In the genomic region with DNA sequence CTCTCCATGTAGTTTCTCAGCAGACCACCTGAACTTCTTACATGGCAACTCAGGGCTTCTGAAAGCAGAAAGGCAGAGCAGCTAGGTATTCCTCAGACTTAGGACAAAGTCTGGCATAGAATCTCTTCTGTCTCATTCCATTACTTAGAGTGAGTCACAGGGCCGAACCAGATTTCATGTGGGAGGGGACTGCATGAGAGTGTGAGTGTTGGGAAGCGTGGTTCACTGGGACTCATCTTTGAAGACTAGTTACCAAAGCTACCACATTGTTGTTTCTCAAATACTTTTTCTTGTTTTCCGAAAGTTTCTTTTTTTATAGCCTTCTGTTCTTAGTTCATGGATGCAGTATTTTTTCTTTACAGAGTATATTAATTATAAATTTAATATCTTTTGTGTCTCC, we compare ENCODE assay signal across 17 cellular contexts. TPM values are rescaled to one million over a fixed set of nuclear protein-coding genes. Genes with fewer than 3 reads are reported as not detected.
DNase-seq lines count a peak whose midpoint lies in the region; ATAC-seq, FAIRE-seq and TF ChIP-seq lines count a peak whose summit lies in the region.
"Had no signal": no experiment of that assay in that cellular context is flagged by ENCODE, and none has a peak within 500 bp of the region (broad histone marks: within the 10 kb centered on the region; RNA-seq: fewer than 3 reads in every experiment).

No MANE protein-coding gene starts in this region.

- peak; percentile 91 for FAIRE-seq in bronchial epithelial cell (lab: Jason Lieb, UNC)
- FAIRE-seq: GM12891 had no signal

- no peaks in the 10 kb centered on the region for H3K36me3 Mint-ChIP-seq in T-helper 2 cell treated with Interferon-gamma antibody and Interleukin-4, amounts not matched to agents 5 μg/mL and 100 μg/mL, for 36 hours (ENCODE audit: low read depth)
- H3K36me3 Mint-ChIP-seq in Calu3 (ENCODE audit: insufficient read depth, unreplicated experiment) = no peaks in the 10 kb centered on the region

- no TSS peak for BruUV-seq in Calu3 (replicated peaks; lab: Mats Ljungman, UMichigan)

- peak overlapping the region; percentile 53 for H2AFZ ChIP-seq in parathyroid adenoma

- H3K9me3 Mint-ChIP-seq in T-helper 2 cell treated with Interferon-gamma antibody and Interleukin-4, amounts not matched to agents 5 μg/mL and 100 μg/mL, for 36 hours = no peaks in the 10 kb centered on the region
- no peaks in the 10 kb centered on the region for H3K9me3 Mint-ChIP-seq in Calu3 (ENCODE audit: low read depth, unreplicated experiment)

- H3K9ac ChIP-seq in parathyroid adenoma = no peak overlapping the region

- no peaks in the 10 kb centered on the region for H3K79me2 ChIP-seq in parathyroid adenoma

- H3K27ac ChIP-seq in parathyroid adenoma = no peak overlapping the region
- H3K27ac ChIP-seq: 22Rv1, thyroid gland had no signal

- H3K36me3 ChIP-seq in bronchial epithelial cell (ENCODE audit: control insufficient read depth, insufficient read depth, low read length) (no peaks in the 10 kb centered on the region), parathyroid adenoma (ENCODE audit: control insufficient read depth, insufficient read depth, low read length) (no peaks in the 10 kb centered on the region)
- H3K36me3 ChIP-seq: thyroid gland had no signal

- CTCF ChIA-PET in Calu3 (lab: Charles Lee) = no interaction called here

- no peaks in the 10 kb centered on the region for H3K4me1 Mint-ChIP-seq in T-helper 2 cell treated with Interferon-gamma antibody and Interleukin-4, amounts not matched to agents 5 μg/mL and 100 μg/mL, for 36 hours (ENCODE audit: low read depth)
- no peaks in the 10 kb centered on the region for H3K4me1 Mint-ChIP-seq in Calu3 (ENCODE audit: low read depth, unreplicated experiment)

- H3K27me3 ChIP-seq in bronchial epithelial cell (ENCODE audit: control insufficient read depth, insufficient read depth, low read length) (peaks cover 6% of the 10 kb centered on the region), parathyroid adenoma (ENCODE audit: control insufficient read depth, insufficient read depth, low read length) (no peaks in the 10 kb centered on the region)
- H3K27me3 ChIP-seq: thyroid gland had no signal

- ATAC-seq in HG03571 (IDR thresholded peaks at IDR 0.05; ENCODE audit: unreplicated experiment) = no peak
- ATAC-seq: mucosa of descending colon had no signal

- no peaks in the 10 kb centered on the region for H3K4me1 ChIP-seq in parathyroid adenoma
- H3K4me1 ChIP-seq: thyroid gland had no signal

- H3K4me3 Mint-ChIP-seq in T-helper 2 cell treated with Interferon-gamma antibody and Interleukin-4, amounts not matched to agents 5 μg/mL and 100 μg/mL, for 36 hours = no peak overlapping the region
- H3K4me3 Mint-ChIP-seq in Calu3 (ENCODE audit: low read depth, unreplicated experiment) = no peak overlapping the region

- DNase-seq in T-helper 2 cell treated with Interferon-gamma antibody and Interleukin-4, amounts not matched to agents 5 μg/mL and 100 μg/mL, for 36 hours (ENCODE audit: low spot score) = peak; percentile 9
- DNase-seq in T-helper 2 cell (no peak), HS-5 (ENCODE audit: low read depth) (peak; percentile 46), bronchial epithelial cell (ENCODE audit: low read depth) (peak; percentile 86), Calu3 (no peak), DMS 273 (lab: John Stamatoyannopoulos, UW; ENCODE audit: unreplicated experiment) (no peak)
- DNase-seq: DMS 273 treated with DMSO at 0.1 percent for 48 hours, erythroblast, mucosa of descending colon, NCI-H1417 treated with DMSO at 0.1 percent for 48 hours, NCI-H526 treated with DMSO at 0.1 percent for 48 hours, SIG-M5, thyroid gland had no signal

- H3K27ac Mint-ChIP-seq in T-helper 2 cell treated with Interferon-gamma antibody and Interleukin-4, amounts not matched to agents 5 μg/mL and 100 μg/mL, for 36 hours = no peak overlapping the region
- H3K27ac Mint-ChIP-seq in Calu3 (ENCODE audit: unreplicated experiment) = no peak overlapping the region

- H3K4me2 ChIP-seq in parathyroid adenoma (ENCODE audit: low read length) = no peak overlapping the region

- H3K27me3 Mint-ChIP-seq in T-helper 2 cell treated with Interferon-gamma antibody and Interleukin-4, amounts not matched to agents 5 μg/mL and 100 μg/mL, for 36 hours (ENCODE audit: low read depth) = peaks cover 34% of the 10 kb centered on the region
- H3K27me3 Mint-ChIP-seq in Calu3 (ENCODE audit: unreplicated experiment) = peaks cover 61% of the 10 kb centered on the region

- intact Hi-C loops in Calu3 (cut with micrococcal nuclease; ENCODE audit: unreplicated experiment) = no loop called here

- no peak overlapping the region for H3K4me3 ChIP-seq in bronchial epithelial cell (ENCODE audit: low read depth, low read length)
- no peak overlapping the region for H3K4me3 ChIP-seq in parathyroid adenoma (ENCODE audit: low read depth, low read length)
- H3K4me3 ChIP-seq: mucosa of descending colon, thyroid gland had no signal

- TF ChIP-seq CTCF in bronchial epithelial cell (IDR thresholded peaks at IDR 0.05; ENCODE audit: insufficient read depth, low read length, severe bottlenecking) = no peak
- no peak for TF ChIP-seq CTCF in parathyroid adenoma (IDR thresholded peaks at IDR 0.05)
- TF ChIP-seq CTCF in Calu3 (IDR thresholded peaks at IDR 0.05; ENCODE audit: unreplicated experiment) = no peak

- no peaks in the 10 kb centered on the region for H3K9me3 ChIP-seq in parathyroid adenoma (ENCODE audit: control insufficient read depth, low read length)
- H3K9me3 ChIP-seq: mucosa of descending colon, thyroid gland had no signal

RNA-seq across cellular contexts. Expression of a gene that starts 36.1 kb away (rescaled TPM):
- total RNA-seq in bronchial epithelial cell (0.26 and 0.64 TPM in 2 replicates), Calu3 (2022) (0.10 and 0.45 TPM in 2 replicates)

RNA-seq across cellular contexts. Expression of a gene that starts 51.0 kb away (rescaled TPM):
- total RNA-seq in bronchial epithelial cell = 8.6 and 14.5 TPM in 2 replicates
- 10.3 TPM in 2 replicates for total RNA-seq in Calu3 (2022)

Comparison
In these comparisons a context has a peak if more than half of its experiments do, and no peak if none do; other contexts are left out.
1. DNase-seq: peak in T-helper 2 cell treated with Interferon-gamma antibody and Interleukin-4, amounts not matched to agents 5 μg/mL and 100 μg/mL, for 36 hours (single experiment), HS-5 (single experiment) and bronchial epithelial cell (single experiment); none in T-helper 2 cell (0 of 5), Calu3 (single experiment) and DMS 273 (single experiment).